In genomic region chr11:73431431-73431830, GRCh38 we compare ENCODE assay signal across 16 cellular contexts. TPM values are rescaled to one million over a fixed set of nuclear protein-coding genes. Genes with fewer than 3 reads are reported as not detected.
A peak's percentile ranks its signal among the peaks of the same experiment; 100 is the strongest.
DNase-seq lines count a peak whose midpoint lies in the region; ATAC-seq and TF ChIP-seq lines count a peak whose summit lies in the region.
"Had no signal": no experiment of that assay in that cellular context is flagged by ENCODE, and none has a peak within 500 bp of the region (broad histone marks: within the 10 kb centered on the region; RNA-seq: fewer than 3 reads in every experiment).

No MANE protein-coding gene starts in this region.

- peaks cover 47% of the 10 kb centered on the region for H3F3A ChIP-seq in SK-N-SH (replicated peaks; ENCODE audit: insufficient read depth)

- H3K79me2 ChIP-seq in SK-N-SH (ENCODE audit: insufficient read depth) (0 out of 2 replicates have a peak, but pooled peaks cover 6% of the 10 kb centered on the region), hepatocyte (no peaks in the 10 kb centered on the region)

- H3K4me3 Mint-ChIP-seq in MCF 10A (ENCODE audit: unreplicated experiment) = no peak overlapping the region
- H3K4me3 Mint-ChIP-seq in activated T-helper 2 cell treated with anti-CD3 and anti-CD28 coated beads, Interferon-gamma antibody, Interleukin-2, Interleukin-4, amounts not matched to agents 10 μg/mL and 5 μg/mL and 100 μg/mL, durations not matched to agents 14 hours and 24 hours and 36 hours (ENCODE audit: low read depth) = no peak overlapping the region
- H3K4me3 Mint-ChIP-seq: CD14-positive monocyte; CD8-positive, alpha-beta T cell; IgD-negative memory B cell had no signal

- BruUV-seq in MCF 10A (replicated peaks; lab: Mats Ljungman, UMichigan) = no TSS peak

- H3K9me3 ChIP-seq in SK-N-SH = no peaks in the 10 kb centered on the region
- H3K9me3 ChIP-seq in hepatocyte (ENCODE audit: low read depth) = no peaks in the 10 kb centered on the region
- H3K9me3 ChIP-seq: BLaER1, HAP-1 had no signal

- H3K27ac Mint-ChIP-seq in MCF 10A (ENCODE audit: low read depth, unreplicated experiment) = no peak overlapping the region
- peak overlapping the region; percentile 35 for H3K27ac Mint-ChIP-seq in activated T-helper 2 cell treated with anti-CD3 and anti-CD28 coated beads, Interferon-gamma antibody, Interleukin-2, Interleukin-4, amounts not matched to agents 10 μg/mL and 5 μg/mL and 100 μg/mL, durations not matched to agents 14 hours and 24 hours and 36 hours
- H3K27ac Mint-ChIP-seq: CD14-positive monocyte; CD8-positive, alpha-beta T cell; IgD-negative memory B cell had no signal

- H3K9me2 ChIP-seq in SK-N-SH = no peaks in the 10 kb centered on the region
- no peaks in the 10 kb centered on the region for H3K9me2 ChIP-seq in hepatocyte (replicated peaks; ENCODE audit: insufficient read depth)

- no peak for ATAC-seq in sciatic nerve
- ATAC-seq: CD8-positive, alpha-beta T cell; GM12878 had no signal

- DNase-seq in T47D (ENCODE audit: low read depth in 1 of 2, low spot score in 1 of 2) = peak; percentile 11 to 28
- DNase-seq in MCF 10A (ENCODE audit: unreplicated experiment) = no peak
- no peak for DNase-seq in SK-N-SH
- DNase-seq in activated T-helper 2 cell treated with anti-CD3 and anti-CD28 coated beads, Interferon-gamma antibody, Interleukin-2, Interleukin-4, amounts not matched to agents 10 μg/mL and 5 μg/mL and 100 μg/mL, durations not matched to agents 14 hours and 24 hours and 36 hours (ENCODE audit: low spot score) = no peak
- no peak for DNase-seq in sciatic nerve (ENCODE audit: low spot score)
- DNase-seq in hepatocyte (ENCODE audit: low spot score) = no peak
- no peak for DNase-seq in HEK293T (ENCODE audit: extremely low spot score)
- DNase-seq: 8988T; Calu3; CD8-positive, alpha-beta T cell; DMS79 treated with DMSO at 0.1 percent for 48 hours had no signal

- in situ Hi-C loops in T47D (cut with HindIII; ENCODE audit: low pct_unique_long_range_greater_than_20kb, low sequenced_read_pairs) = no loop called here

- H3K9ac ChIP-seq in SK-N-SH = no peak overlapping the region
- H3K9ac ChIP-seq: BLaER1 had no signal

- no peak overlapping the region for H2AFZ ChIP-seq in SK-N-SH (ENCODE audit: low read depth)
- H2AFZ ChIP-seq in hepatocyte = no peak overlapping the region

- TF ChIP-seq CTCF in MCF 10A (IDR thresholded peaks at IDR 0.05; ENCODE audit: unreplicated experiment) (no peak), SK-N-SH (IDR thresholded peaks at IDR 0.05) (no peak), hepatocyte (IDR thresholded peaks at IDR 0.05; ENCODE audit: poor library complexity) (no peak)

- H4K20me1 ChIP-seq in SK-N-SH (ENCODE audit: insufficient read depth) (no peaks in the 10 kb centered on the region), hepatocyte (ENCODE audit: insufficient read depth, poor library complexity, severe bottlenecking) (no peaks in the 10 kb centered on the region)

- H3K4me3 ChIP-seq in SK-N-SH (ENCODE audit: low read depth in 2 of 2, low read length in 1 of 2) (no peak overlapping the region), hepatocyte (no peak overlapping the region)
- H3K4me3 ChIP-seq: BLaER1, GM12878, HAP-1 had no signal

- H3K27ac ChIP-seq in SK-N-SH (ENCODE audit: low read depth in 2 of 2, low read length in 1 of 2) (peak overlapping the region in 1 of 2 experiments; percentile 95; a peak in 2 of 4 replicates), hepatocyte (no peak overlapping the region)
- H3K27ac ChIP-seq: BLaER1 had no signal

- WGBS in SK-N-SH (ENCODE audit: low lambda C conversion rate) = 27% methylated on average over 4 of the region's 4 CpGs
- 90% methylated on average over 4 of the region's 4 CpGs for WGBS in hepatocyte (ENCODE audit: low lambda C conversion rate, missing lambda C conversion rate)

- no peaks in the 10 kb centered on the region for H3K27me3 ChIP-seq in SK-N-SH (ENCODE audit: insufficient read depth)
- H3K27me3 ChIP-seq in hepatocyte = no peaks in the 10 kb centered on the region
- H3K27me3 ChIP-seq: BLaER1 had no signal

- H3K4me2 ChIP-seq in SK-N-SH = peak overlapping the region; percentile 23; the same call in 1 of the 2 replicates
- H3K4me2 ChIP-seq in hepatocyte = no peak overlapping the region
- H3K4me2 ChIP-seq: BLaER1 had no signal

- CTCF ChIA-PET in MCF 10A (lab: Yijun Ruan, JAX) = interaction anchor here (0.8 kb wide), 1 partner anchor 10 kb away, joined by 3 read pairs; no protein-coding TSS in a partner anchor
- CTCF ChIA-PET in SK-N-SH (lab: Yijun Ruan, JAX) = no interaction called here
- CTCF ChIA-PET in HEK293T (lab: Yijun Ruan, JAX) = no interaction called here

- peaks cover 11% of the 10 kb centered on the region for H3K36me3 Mint-ChIP-seq in MCF 10A (ENCODE audit: insufficient read depth, unreplicated experiment)
- H3K36me3 Mint-ChIP-seq in activated T-helper 2 cell treated with anti-CD3 and anti-CD28 coated beads, Interferon-gamma antibody, Interleukin-2, Interleukin-4, amounts not matched to agents 10 μg/mL and 5 μg/mL and 100 μg/mL, durations not matched to agents 14 hours and 24 hours and 36 hours (ENCODE audit: low read depth) = no peaks in the 10 kb centered on the region

- no peaks in the 10 kb centered on the region for H3K9me3 Mint-ChIP-seq in MCF 10A (ENCODE audit: unreplicated experiment)
- no peaks in the 10 kb centered on the region for H3K9me3 Mint-ChIP-seq in activated T-helper 2 cell treated with anti-CD3 and anti-CD28 coated beads, Interferon-gamma antibody, Interleukin-2, Interleukin-4, amounts not matched to agents 10 μg/mL and 5 μg/mL and 100 μg/mL, durations not matched to agents 14 hours and 24 hours and 36 hours
- H3K9me3 Mint-ChIP-seq: CD14-positive monocyte; CD8-positive, alpha-beta T cell; IgD-negative memory B cell had no signal

- POLR2A ChIA-PET in MCF 10A (lab: Yijun Ruan, JAX) (interaction anchor here (1.3 kb wide), 1 partner anchor 12 kb away, joined by 3 read pairs; no protein-coding TSS in a partner anchor), SK-N-SH (lab: Yijun Ruan, JAX) (interaction anchor here (0.5 to 0.7 kb wide), 2 partner anchors 34 to 954 kb away, joined by 3 read pairs; no protein-coding TSS in a partner anchor), HEK293T (lab: Yijun Ruan, JAX) (no interaction called here)

- no peaks in the 10 kb centered on the region for H3K4me1 Mint-ChIP-seq in MCF 10A (ENCODE audit: insufficient read depth, unreplicated experiment)
- H3K4me1 Mint-ChIP-seq in activated T-helper 2 cell treated with anti-CD3 and anti-CD28 coated beads, Interferon-gamma antibody, Interleukin-2, Interleukin-4, amounts not matched to agents 10 μg/mL and 5 μg/mL and 100 μg/mL, durations not matched to agents 14 hours and 24 hours and 36 hours (ENCODE audit: low read depth) = peaks cover 25% of the 10 kb centered on the region
- H3K4me1 Mint-ChIP-seq: IgD-negative memory B cell had no signal

- intact Hi-C loops in MCF 10A (cut with micrococcal nuclease) (no loop called here), sciatic nerve (cut with DNase I) (no loop called here)
- intact Hi-C loops in activated T-helper 2 cell treated with anti-CD3 and anti-CD28 coated beads, Interferon-gamma antibody, Interleukin-2, Interleukin-4, amounts not matched to agents 10 μg/mL and 5 μg/mL and 100 μg/mL, durations not matched to agents 14 hours and 24 hours and 36 hours (cut with micrococcal nuclease) = no loop called here

- peak in 1 of 2 experiments; percentile 66; a peak in 1 of 4 replicates for TF ChIP-seq EP300 in SK-N-SH (IDR thresholded peaks at IDR 0.05; ENCODE audit: borderline replicate concordance in 1 of 2, low read depth in 1 of 2, low read length in 1 of 2)

- H3K36me3 ChIP-seq in SK-N-SH (replicated peaks in 1 of 2; ENCODE audit: control insufficient read depth in 1 of 2, insufficient read depth in 2 of 2, low read length in 1 of 2) (peaks cover 0 to 4% of the 10 kb centered on the region in 2 experiments), hepatocyte (replicated peaks; ENCODE audit: insufficient read depth, low read depth) (no peaks in the 10 kb centered on the region)
- H3K36me3 ChIP-seq: HAP-1 had no signal

- no peaks in the 10 kb centered on the region for H3K27me3 Mint-ChIP-seq in MCF 10A (ENCODE audit: insufficient read depth, unreplicated experiment)
- H3K27me3 Mint-ChIP-seq in activated T-helper 2 cell treated with anti-CD3 and anti-CD28 coated beads, Interferon-gamma antibody, Interleukin-2, Interleukin-4, amounts not matched to agents 10 μg/mL and 5 μg/mL and 100 μg/mL, durations not matched to agents 14 hours and 24 hours and 36 hours (ENCODE audit: low read depth) = no peaks in the 10 kb centered on the region
- H3K27me3 Mint-ChIP-seq: IgD-negative memory B cell had no signal

- H3K4me1 ChIP-seq in SK-N-SH (ENCODE audit: control insufficient read depth in 1 of 2, insufficient read depth in 2 of 2, low read depth in 1 of 2, low read length in 1 of 2) (peaks cover 0 to 30% of the 10 kb centered on the region in 2 experiments; a peak in 2 of 4 replicates), hepatocyte (ENCODE audit: insufficient read depth) (no peaks in the 10 kb centered on the region)

- no peak for TF ChIP-seq RAD21 in SK-N-SH (IDR thresholded peaks at IDR 0.05; ENCODE audit: low read length)

TF ChIP-seq in SK-N-SH, 30 proteins besides CTCF, POLR2A, EP300 and RAD21 (continues in another document):
- no peak for TF ChIP-seq NRF1 (IDR thresholded peaks at IDR 0.05; ENCODE audit: low read depth, low read length)
- TF ChIP-seq FOXJ3 (CRISPR knock-in tag; IDR thresholded peaks at IDR 0.05) = no peak
- peak; percentile 80 for TF ChIP-seq TCF12 (IDR thresholded peaks at IDR 0.05)
- peak; percentile 66 for TF ChIP-seq FOSL2 (IDR thresholded peaks at IDR 0.05; ENCODE audit: borderline replicate concordance, low read depth)

TF ChIP-seq in HEK293T, 16 proteins besides CTCF, POLR2A, EP300 and RAD21 (continues in another document):
- TF ChIP-seq BHLHE40 (IDR thresholded peaks at IDR 0.05; ENCODE audit: borderline replicate concordance) (no peak), CTBP1 (IDR thresholded peaks at IDR 0.05; ENCODE audit: borderline replicate concordance) (no peak), HDGF (IDR thresholded peaks at IDR 0.05; ENCODE audit: borderline replicate concordance) (no peak), ELF4 (IDR thresholded peaks at IDR 0.05) (no peak)

RNA-seq across cellular contexts. Expression of gene RELT, which starts 55.2 kb away (rescaled TPM):
- 5.8 and 8.4 TPM in 2 replicates for total RNA-seq in MCF 10A (2022)
- 4.3 and 5.5 TPM in 2 replicates for polyA plus RNA-seq in SK-N-SH (2012; rRNA removed)
- 1.9 and 2.5 TPM in 2 replicates for polyA plus RNA-seq in SK-N-SH (2012; cell fraction: cytosol; rRNA removed)
- polyA plus RNA-seq in SK-N-SH (2012; cell fraction: nucleus; rRNA removed) = 12.2 and 12.5 TPM in 2 replicates
- total RNA-seq in activated T-helper 2 cell treated with anti-CD3 and anti-CD28 coated beads, Interferon-gamma antibody, Interleukin-2, Interleukin-4, amounts not matched to agents 10 μg/mL and 5 μg/mL and 100 μg/mL, durations not matched to agents 14 hours and 24 hours and 36 hours = 33.5 and 34.5 TPM in 2 replicates
- total RNA-seq in sciatic nerve = 9.4 TPM
- 2.3 and 3.4 TPM in 2 replicates for total RNA-seq in hepatocyte
- 1.6 and 2.7 TPM in 2 replicates for polyA plus RNA-seq in hepatocyte

Comparison
In these comparisons a context has a peak if more than half of its experiments do, and no peak if none do; other contexts are left out.
1. DNase-seq: peak in T47D (2 of 2); none in MCF 10A (single experiment), SK-N-SH (single experiment), activated T-helper 2 cell treated with anti-CD3 and anti-CD28 coated beads, Interferon-gamma antibody, Interleukin-2, Interleukin-4, amounts not matched to agents 10 μg/mL and 5 μg/mL and 100 μg/mL, durations not matched to agents 14 hours and 24 hours and 36 hours (single experiment), sciatic nerve (single experiment), hepatocyte (single experiment) and HEK293T (single experiment).